In genomic region chr3:71097557-71097956, GRCh38 we compare ENCODE assay signal across 1 cellular context.
TF ChIP-seq lines count a peak whose summit lies in the region.

No MANE protein-coding gene starts in this region.

TF ChIP-seq in SK-N-SH treated with all-trans-retinoic acid at 6 μM for 48 hours, 23 proteins besides CTCF, POLR2A, EP300 and RAD21 (continued from another document):
- TF ChIP-seq TSHZ2 (CRISPR knock-in tag; IDR thresholded peaks at IDR 0.05) (peak; percentile 85), CSRNP3 (CRISPR knock-in tag; IDR thresholded peaks at IDR 0.05) (no peak), ZNF70 (CRISPR knock-in tag; IDR thresholded peaks at IDR 0.05) (no peak), SNAI2 (CRISPR knock-in tag; IDR thresholded peaks at IDR 0.05) (no peak), RARB (CRISPR knock-in tag; IDR thresholded peaks at IDR 0.05) (no peak), TOX (CRISPR knock-in tag; IDR thresholded peaks at IDR 0.05; ENCODE audit: borderline replicate concordance) (no peak), TCF4 (CRISPR knock-in tag; IDR thresholded peaks at IDR 0.05; ENCODE audit: borderline replicate concordance) (peak; percentile 59; the same call in 1 of the 2 replicates), CREB5 (CRISPR knock-in tag; IDR thresholded peaks at IDR 0.05; ENCODE audit: low read depth) (peak; percentile 53; the same call in 1 of the 2 replicates), ZNF565 (CRISPR knock-in tag; conservative IDR thresholded peaks at IDR 0.05; ENCODE audit: low read depth) (no peak), ZC3H10 (CRISPR knock-in tag; IDR thresholded peaks at IDR 0.05) (no peak), ZFP30 (CRISPR knock-in tag; IDR thresholded peaks at IDR 0.05) (no peak), OSR1 (CRISPR knock-in tag; IDR thresholded peaks at IDR 0.05) (no peak), ZNF8 (CRISPR knock-in tag; IDR thresholded peaks at IDR 0.05) (no peak), BACH2 (CRISPR knock-in tag; IDR thresholded peaks at IDR 0.05; ENCODE audit: borderline replicate concordance) (0 out of 2 replicates have a peak, but pooled peaks have one; percentile 64), CSDC2 (CRISPR knock-in tag; IDR thresholded peaks at IDR 0.05) (no peak), PPARA (CRISPR knock-in tag; IDR thresholded peaks at IDR 0.05; ENCODE audit: borderline replicate concordance) (no peak), ARNTL (CRISPR knock-in tag; IDR thresholded peaks at IDR 0.05; ENCODE audit: borderline replicate concordance, low read depth) (no peak), GLIS3 (CRISPR knock-in tag; IDR thresholded peaks at IDR 0.05) (no peak; the same call in 1 of the 2 replicates)
